Comparison of ENCODE assay signal across 10 cellular contexts in the genomic region with DNA sequence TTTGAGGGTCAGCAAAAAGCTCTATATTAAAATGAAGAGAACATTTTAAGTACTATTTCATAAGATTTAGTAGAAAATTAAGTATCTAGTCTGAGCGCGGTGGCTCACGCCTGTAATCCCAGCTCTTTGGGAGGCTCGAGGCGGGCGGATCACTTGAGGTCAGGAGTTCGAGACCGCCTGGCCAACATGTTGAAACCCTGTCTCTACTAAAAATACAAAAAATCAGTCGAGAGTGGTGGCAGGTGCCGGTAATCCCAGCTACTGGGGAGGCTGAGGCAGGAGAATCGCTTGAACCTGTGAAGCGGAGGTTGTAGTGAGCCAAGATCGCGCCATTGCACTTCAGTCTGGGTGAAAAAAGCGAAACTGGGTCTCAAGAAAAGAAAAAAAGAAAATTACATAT. TPM values are rescaled to one million over a fixed set of nuclear protein-coding genes. Genes with fewer than 3 reads are reported as not detected.
DNase-seq lines count a peak whose midpoint lies in the region; FAIRE-seq and TF ChIP-seq lines count a peak whose summit lies in the region.
"Had no signal": no experiment of that assay in that cellular context is flagged by ENCODE, and none has a peak within 500 bp of the region (broad histone marks: within the 10 kb centered on the region; RNA-seq: fewer than 3 reads in every experiment).

No MANE protein-coding gene starts in this region.

- H3K14ac ChIP-seq in neuronal stem cell (ENCODE audit: low read length): no peak overlapping the region

- intact Hi-C loops in dorsolateral prefrontal cortex (cut with DNase I): loop anchor here (2.0 to 5.0 kb wide), 2 partner anchors 48 to 109 kb away; a partner anchor contains a TSS

- H3K4me2 ChIP-seq in DOHH2 (ENCODE audit: low read length) (peak overlapping the region; percentile 99), MM.1S (ENCODE audit: low read depth, low read length) (peak overlapping the region; percentile 84), neural progenitor cell (peak overlapping the region; percentile 85), neuronal stem cell (ENCODE audit: insufficient read depth, low read length, poor library complexity, severe bottlenecking) (no peak overlapping the region)

- H3K9me3 Mint-ChIP-seq in neural progenitor cell: no peaks in the 10 kb centered on the region

- peak overlapping the region; percentile 97 for H3K4me3 ChIP-seq in DOHH2 (ENCODE audit: low read length)
- H3K4me3 ChIP-seq in MM.1S (ENCODE audit: low read length): peak overlapping the region; percentile 72
- H3K4me3 ChIP-seq in dorsolateral prefrontal cortex: peak overlapping the region in 49 of 59 donors; percentile 71 to 99 (median 95)
- peak overlapping the region; percentile 94 for H3K4me3 ChIP-seq in neural progenitor cell
- H3K4me3 ChIP-seq in neuronal stem cell (ENCODE audit: low read length in 2 of 2): peak overlapping the region in 1 of 2 donors; percentile 100

- H3K9ac ChIP-seq in MM.1S (ENCODE audit: low read length): peak overlapping the region; percentile 93; the same call in 1 of the 2 replicates
- H3K9ac ChIP-seq in neural progenitor cell: peak overlapping the region; percentile 92
- H3K9ac ChIP-seq in neuronal stem cell (ENCODE audit: low read depth, low read length, poor library complexity): no peak overlapping the region

- H3K79me2 ChIP-seq in DOHH2 (ENCODE audit: control insufficient read depth, low read length) (peaks cover 66% of the 10 kb centered on the region), MM.1S (ENCODE audit: low read length) (peaks cover 66% of the 10 kb centered on the region), neural progenitor cell (ENCODE audit: low read depth) (peaks cover 65% of the 10 kb centered on the region)

- no peak overlapping the region for H3K27ac ChIP-seq in DOHH2 (ENCODE audit: low read depth, low read length)
- H3K27ac ChIP-seq in MM.1S (ENCODE audit: low read length): no peak overlapping the region
- H3K27ac ChIP-seq in dorsolateral prefrontal cortex: peak overlapping the region in 1 of 59 donors; percentile 77
- H3K27ac ChIP-seq in neural progenitor cell: no peak overlapping the region
- no peak overlapping the region for H3K27ac ChIP-seq in neuronal stem cell (replicated peaks; ENCODE audit: low read length)

- H3K27ac Mint-ChIP-seq in neural progenitor cell: no peak overlapping the region

- peaks cover 58% of the 10 kb centered on the region for H3K36me3 ChIP-seq in DOHH2 (ENCODE audit: control insufficient read depth, low read length)
- peaks cover 3% of the 10 kb centered on the region; the same call in 1 of the 2 replicates for H3K36me3 ChIP-seq in MM.1S (replicated peaks; ENCODE audit: insufficient read depth, low read length)
- H3K36me3 ChIP-seq in neural progenitor cell: peaks cover 8% of the 10 kb centered on the region
- peaks cover 1 to 48% of the 10 kb centered on the region in 2 donors for H3K36me3 ChIP-seq in neuronal stem cell (replicated peaks in 1 of 2; ENCODE audit: control insufficient read depth in 2 of 2, insufficient read depth in 2 of 2, low read length in 2 of 2)

- no CpG with 5 or more reads among the region's 15 CpGs for WGBS in neuronal stem cell (ENCODE audit: extremely low coverage in 2 of 2, insufficient read length in 2 of 2, insufficient replicate concordance in 1 of 2), 2 donors

- H3K27me3 ChIP-seq in DOHH2 (ENCODE audit: control insufficient read depth, low read length) (no peaks in the 10 kb centered on the region), MM.1S (replicated peaks; ENCODE audit: insufficient read depth, low read length) (no peaks in the 10 kb centered on the region), dorsolateral prefrontal cortex (no peaks in the 10 kb centered on the region), neural progenitor cell (peaks cover 10% of the 10 kb centered on the region), neuronal stem cell (ENCODE audit: control insufficient read depth in 3 of 3, insufficient read depth in 3 of 3, low read depth in 1 of 3, low read length in 3 of 3) (no peaks in the 10 kb centered on the region)

- no peak overlapping the region for H2BK120ac ChIP-seq in neuronal stem cell (ENCODE audit: low read depth, low read length)

- H4K20me1 ChIP-seq in DOHH2 (ENCODE audit: control insufficient read depth, insufficient read depth, low read depth, low read length): peaks cover 12% of the 10 kb centered on the region; the same call in 1 of the 2 replicates
- H4K20me1 ChIP-seq in MM.1S (ENCODE audit: insufficient read depth, low read length): peaks cover 17% of the 10 kb centered on the region; the same call in 1 of the 2 replicates
- peaks cover 35% of the 10 kb centered on the region for H4K20me1 ChIP-seq in neural progenitor cell (ENCODE audit: low read depth)

- no peak overlapping the region for H3K23ac ChIP-seq in neuronal stem cell (ENCODE audit: low read depth, low read length, poor library complexity)

- no peak for FAIRE-seq in H54 (lab: Jason Lieb, UNC)

- H3K4me1 ChIP-seq in DOHH2 (ENCODE audit: control insufficient read depth, low read length): peaks cover 25% of the 10 kb centered on the region
- H3K4me1 ChIP-seq in MM.1S (ENCODE audit: low read length): peaks cover 11% of the 10 kb centered on the region; the same call in 1 of the 2 replicates
- peaks cover 9% of the 10 kb centered on the region for H3K4me1 ChIP-seq in neural progenitor cell
- no peaks in the 10 kb centered on the region for H3K4me1 ChIP-seq in neuronal stem cell (ENCODE audit: control insufficient read depth in 2 of 2, insufficient read depth in 1 of 2, low read depth in 1 of 2, low read length in 2 of 2)

- H3K9me3 ChIP-seq in DOHH2 (ENCODE audit: control insufficient read depth, insufficient read depth, low read length) (no peaks in the 10 kb centered on the region), MM.1S (replicated peaks; ENCODE audit: insufficient read depth, low read length) (no peaks in the 10 kb centered on the region), neural progenitor cell (ENCODE audit: low read depth) (no peaks in the 10 kb centered on the region), neuronal stem cell (replicated peaks in 1 of 2; ENCODE audit: control insufficient read depth in 2 of 2, insufficient read depth in 1 of 2, low read depth in 1 of 2, low read length in 2 of 2) (no peaks in the 10 kb centered on the region)

- H2AFZ ChIP-seq in MM.1S (ENCODE audit: low read length) (no peak overlapping the region), neural progenitor cell (replicated peaks) (no peak overlapping the region), neuronal stem cell (ENCODE audit: low read length) (no peak overlapping the region)

- H3K9me2 ChIP-seq in DOHH2 (replicated peaks; ENCODE audit: control insufficient read depth, low read length) (no peaks in the 10 kb centered on the region), MM.1S (replicated peaks; ENCODE audit: insufficient read depth, low read length) (no peaks in the 10 kb centered on the region)

- no peak overlapping the region for H2BK5ac ChIP-seq in neuronal stem cell (ENCODE audit: low read length)

- peak overlapping the region; percentile 96 for H3K4me3 Mint-ChIP-seq in neural progenitor cell

- H3K79me1 ChIP-seq in neuronal stem cell (ENCODE audit: low read depth, low read length): no peaks in the 10 kb centered on the region

- DNase-seq in MM.1S (no peak), dorsolateral prefrontal cortex (no peak), neural progenitor cell (ENCODE audit: low spot score) (no peak), NCI-H524 treated with DMSO at 0.1 percent for 48 hours (lab: John Stamatoyannopoulos, UW) (no peak), H54 (ENCODE audit: insufficient read length, low spot score) (no peak), neuronal stem cell (ENCODE audit: low spot score) (no peak), NCI-H526 (lab: John Stamatoyannopoulos, UW) (no peak)
- DNase-seq: anterior cingulate cortex, NCI-H1930 had no signal

- peaks cover 19% of the 10 kb centered on the region for H3K36me3 Mint-ChIP-seq in neural progenitor cell

- H2BK12ac ChIP-seq in neuronal stem cell (ENCODE audit: low read length): no peak overlapping the region

- no peak overlapping the region for H3K18ac ChIP-seq in neuronal stem cell (ENCODE audit: low read length)

- H3K27me3 Mint-ChIP-seq in neural progenitor cell (ENCODE audit: insufficient read depth, low read depth): peaks cover 6% of the 10 kb centered on the region

- H3F3A ChIP-seq in DOHH2 (ENCODE audit: control insufficient read depth, insufficient read depth) (no peaks in the 10 kb centered on the region), MM.1S (ENCODE audit: insufficient read depth, low read length) (peaks cover 3% of the 10 kb centered on the region; the same call in 1 of the 2 replicates), neural progenitor cell (ENCODE audit: low read depth) (no peaks in the 10 kb centered on the region)

- no peak overlapping the region for H2AK5ac ChIP-seq in neuronal stem cell (ENCODE audit: low read depth, low read length)

- no peak for TF ChIP-seq CTCF in DOHH2 (IDR thresholded peaks at IDR 0.05; ENCODE audit: low read depth, low read length, poor library complexity, severe bottlenecking)
- no peak for TF ChIP-seq CTCF in MM.1S (IDR thresholded peaks at IDR 0.05; ENCODE audit: low read length)
- TF ChIP-seq CTCF in dorsolateral prefrontal cortex (IDR thresholded peaks at IDR 0.05 in 54 of 56, conservative IDR thresholded peaks at IDR 0.05 in 2 of 56; ENCODE audit: low read depth in 1 of 56, partially characterized antibody in 56 of 56): no peak
- no peak for TF ChIP-seq CTCF in neural progenitor cell (IDR thresholded peaks at IDR 0.05)

- no peak overlapping the region for H4K91ac ChIP-seq in neuronal stem cell (ENCODE audit: low read depth, low read length, poor library complexity)

- no peak overlapping the region for H2BK15ac ChIP-seq in neuronal stem cell (ENCODE audit: low read length)

- no peak overlapping the region for H4K8ac ChIP-seq in neuronal stem cell (ENCODE audit: low read depth, low read length)

- no peak for TF ChIP-seq POLR2A in H54 (IDR thresholded peaks at IDR 0.05; ENCODE audit: low read depth, low read length)

- H3K4me1 Mint-ChIP-seq in neural progenitor cell: peaks cover 16% of the 10 kb centered on the region

- H3K4ac ChIP-seq in neuronal stem cell (ENCODE audit: low read length): no peak overlapping the region

RNA-seq across cellular contexts. Expression of a gene that starts 1.6 kb away (rescaled TPM):
- 10 to 100 TPM; 37.5 to 83.0 (median 65.8) TPM for total RNA-seq in dorsolateral prefrontal cortex
- total RNA-seq in neural progenitor cell (ENCODE audit: low replicate concordance): 22.1 and 38.9 TPM in 2 replicates
- 34.9 TPM for polyA plus RNA-seq in neuronal stem cell (2013, experiment 1 of 2)
- 33.9 TPM for polyA plus RNA-seq in neuronal stem cell (2013, experiment 2 of 2)
